ENCODE assay signal across 24 cellular contexts in the genomic region with DNA sequence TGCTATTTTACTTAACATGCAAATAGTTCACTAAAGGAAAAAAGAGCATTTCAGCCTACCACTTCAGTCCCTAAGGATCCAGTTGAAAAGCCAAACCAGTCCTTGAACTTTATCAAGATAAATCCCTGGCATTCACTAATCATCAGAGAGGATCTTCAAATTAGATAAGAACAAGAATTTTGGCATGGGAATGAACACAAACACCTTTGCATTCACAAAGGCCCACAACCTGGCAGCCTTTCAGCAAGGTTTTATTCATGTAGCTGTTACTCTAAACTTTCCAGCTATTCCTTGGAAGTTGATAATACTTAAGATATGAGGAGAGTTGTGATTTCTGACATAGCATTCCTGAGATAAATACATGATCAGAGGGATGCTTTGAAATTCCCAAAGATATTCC.
DNase-seq lines count a peak whose midpoint lies in the region; ATAC-seq and TF ChIP-seq lines count a peak whose summit lies in the region.
"Had no signal": no experiment of that assay in that cellular context is flagged by ENCODE, and none has a peak within 500 bp of the region (broad histone marks: within the 10 kb centered on the region; RNA-seq: fewer than 3 reads in every experiment).

No MANE protein-coding gene starts in this region.

- no peak overlapping the region for H2AK5ac ChIP-seq in trophoblast cell (ENCODE audit: low read length)

- 0 out of 2 replicates have a peak, but pooled peaks cover 5% of the 10 kb centered on the region for H3K79me2 ChIP-seq in GM23338 (replicated peaks; ENCODE audit: insufficient read depth)
- H3K79me2 ChIP-seq in trophoblast cell (ENCODE audit: control insufficient read depth, insufficient read depth, low read length, poor library complexity), result no peaks in the 10 kb centered on the region

- TF ChIP-seq POLR2A in gastroesophageal sphincter (IDR thresholded peaks at IDR 0.05) (no peak), lower leg skin (IDR thresholded peaks at IDR 0.05) (no peak)

- no peak overlapping the region for H4K12ac ChIP-seq in trophoblast cell (ENCODE audit: low read depth, low read length)

- TF ChIP-seq CTCF in GM23338 (conservative IDR thresholded peaks at IDR 0.05; ENCODE audit: low read depth in 2 of 2) (no peak), endodermal cell (conservative IDR thresholded peaks at IDR 0.05) (no peak), gastroesophageal sphincter (IDR thresholded peaks at IDR 0.05) (no peak), lower leg skin (IDR thresholded peaks at IDR 0.05) (no peak)

- TF ChIP-seq EP300 in gastroesophageal sphincter (IDR thresholded peaks at IDR 0.05), result no peak

- H2AFZ ChIP-seq in GM23338, result no peak overlapping the region
- no peak overlapping the region for H2AFZ ChIP-seq in trophoblast cell (ENCODE audit: insufficient read depth, low read length, poor library complexity)
- H2AFZ ChIP-seq: GM23248 had no signal

- intact Hi-C loops in lower leg skin (cut with DNase I; ENCODE audit: low total_unique reads), result no loop called here

- no peak overlapping the region for H3K18ac ChIP-seq in trophoblast cell (ENCODE audit: low read length)

- peaks cover 6% of the 10 kb centered on the region for H3K9me3 ChIP-seq in endodermal cell (ENCODE audit: control insufficient read depth, low read length)
- H3K9me3 ChIP-seq in trophoblast cell (ENCODE audit: insufficient read depth, low read depth, low read length), result no peaks in the 10 kb centered on the region
- no peaks in the 10 kb centered on the region for H3K9me3 ChIP-seq in gastroesophageal sphincter

- H3K9me3 Mint-ChIP-seq in GM23338 (no peaks in the 10 kb centered on the region), endodermal cell (peaks cover 3% of the 10 kb centered on the region)
- H3K9me3 Mint-ChIP-seq: CD8-positive, alpha-beta memory T cell; H9 had no signal

- no peaks in the 10 kb centered on the region for H3K27me3 ChIP-seq in GM23338 (ENCODE audit: insufficient read depth)
- no peaks in the 10 kb centered on the region for H3K27me3 ChIP-seq in endodermal cell (ENCODE audit: control insufficient read depth, insufficient read depth, low read length, poor library complexity, severe bottlenecking)
- no peaks in the 10 kb centered on the region for H3K27me3 ChIP-seq in trophoblast cell (ENCODE audit: insufficient read depth, low read length)
- H3K27me3 ChIP-seq in gastroesophageal sphincter, result no peaks in the 10 kb centered on the region

- no peak overlapping the region for H2BK12ac ChIP-seq in trophoblast cell (ENCODE audit: low read length)

- no peaks in the 10 kb centered on the region for H3F3A ChIP-seq in GM23338 (replicated peaks; ENCODE audit: low read depth)

- ATAC-seq in GM23338, result no peak
- ATAC-seq in gastroesophageal sphincter, result no peak
- no peak for ATAC-seq in GM19395 (IDR thresholded peaks at IDR 0.05; ENCODE audit: unreplicated experiment)

- no peak overlapping the region for H3K4me3 Mint-ChIP-seq in GM23338
- H3K4me3 Mint-ChIP-seq in endodermal cell, result no peak overlapping the region
- H3K4me3 Mint-ChIP-seq: CD8-positive, alpha-beta memory T cell; H9; IgD-negative memory B cell had no signal

- H3K4me1 ChIP-seq in GM23338 (ENCODE audit: insufficient read depth), result no peaks in the 10 kb centered on the region
- H3K4me1 ChIP-seq in endodermal cell (ENCODE audit: control insufficient read depth, insufficient read depth, low read length), result peaks cover 13% of the 10 kb centered on the region
- H3K4me1 ChIP-seq in trophoblast cell (ENCODE audit: control insufficient read depth in 1 of 2, insufficient read depth in 2 of 2, low read length in 2 of 2), result no peaks in the 10 kb centered on the region
- no peaks in the 10 kb centered on the region for H3K4me1 ChIP-seq in gastroesophageal sphincter

- no peaks in the 10 kb centered on the region for H3K36me3 ChIP-seq in GM23338 (ENCODE audit: insufficient read depth)
- H3K36me3 ChIP-seq in endodermal cell (ENCODE audit: control insufficient read depth, insufficient read depth, low read length), result peaks cover 22% of the 10 kb centered on the region
- no peaks in the 10 kb centered on the region for H3K36me3 ChIP-seq in trophoblast cell (ENCODE audit: control insufficient read depth in 1 of 2, insufficient read depth in 2 of 2, low read length in 2 of 2)
- peaks cover 0 to 20% of the 10 kb centered on the region in 2 donors for H3K36me3 ChIP-seq in gastroesophageal sphincter

- H3K4me1 Mint-ChIP-seq in GM23338 (peaks cover 6% of the 10 kb centered on the region; the same call in 2 of the 3 replicates), endodermal cell (peaks cover 11% of the 10 kb centered on the region)

- no peak overlapping the region for H3K27ac ChIP-seq in GM23338 (ENCODE audit: low read depth)
- H3K27ac ChIP-seq in endodermal cell (ENCODE audit: low read depth, low read length), result no peak overlapping the region
- no peak overlapping the region for H3K27ac ChIP-seq in trophoblast cell (ENCODE audit: low read depth, low read length)
- H3K27ac ChIP-seq in gastroesophageal sphincter, result no peak overlapping the region
- H3K27ac ChIP-seq: GM23248, KMS-11, SK-N-MC had no signal

- no peak for DNase-seq in GM23338 (ENCODE audit: low spot score)
- DNase-seq in NCI-H226, result peak; percentile 37
- no peak for DNase-seq in endodermal cell
- DNase-seq in trophoblast cell, result peak; percentile 82 to 94
- no peak for DNase-seq in lower leg skin (ENCODE audit: low spot score in 2 of 2)
- DNase-seq in HPDE6-E6E7 (ENCODE audit: extremely low spot score), result no peak
- DNase-seq: C1 segment of cervical spinal cord; CD8-positive, alpha-beta memory T cell; GM23248; H9; NCI-H1092 treated with DMSO at 0.1 percent for 48 hours; NCI-H1436; NCI-H187; NCI-H2081 treated with DMSO at 0.1 percent for 48 hours; NCI-H2171; NCI-H345; NCI-H524 treated with DMSO at 0.1 percent for 48 hours; NCI-H774; SIG-M5 had no signal

- H3K4me2 ChIP-seq in GM23338 (no peak overlapping the region), trophoblast cell (ENCODE audit: low read length) (no peak overlapping the region)
- H3K4me2 ChIP-seq: KMS-11 had no signal

- no peak overlapping the region for H3K4ac ChIP-seq in trophoblast cell (ENCODE audit: low read depth, low read length)

- H3K14ac ChIP-seq in trophoblast cell (ENCODE audit: low read length), result no peak overlapping the region

- no peaks in the 10 kb centered on the region for H3K79me1 ChIP-seq in trophoblast cell (ENCODE audit: low read length)

- no peaks in the 10 kb centered on the region for H4K20me1 ChIP-seq in GM23338 (replicated peaks; ENCODE audit: insufficient read depth)

- H3K23ac ChIP-seq in trophoblast cell (ENCODE audit: low read length), result no peak overlapping the region

- no peak overlapping the region for H3K9ac ChIP-seq in endodermal cell (ENCODE audit: extremely low read depth, low read length, poor library complexity, severe bottlenecking)
- no peak overlapping the region for H3K9ac ChIP-seq in trophoblast cell (ENCODE audit: low read length)
- H3K9ac ChIP-seq: GM23248, KMS-11 had no signal

- H3K36me3 Mint-ChIP-seq in GM23338 (ENCODE audit: low read depth) (peaks cover 17% of the 10 kb centered on the region; the same call in 2 of the 3 replicates), endodermal cell (ENCODE audit: low read depth) (peaks cover 28% of the 10 kb centered on the region)

- peak overlapping the region; percentile 56; the same call in 1 of the 2 replicates for H3K27ac Mint-ChIP-seq in GM23338
- H3K27ac Mint-ChIP-seq in endodermal cell, result no peak overlapping the region
- H3K27ac Mint-ChIP-seq: H9, IgD-negative memory B cell had no signal

- H2BK5ac ChIP-seq in trophoblast cell (ENCODE audit: low read depth, low read length, poor library complexity), result no peak overlapping the region

- H3K27me3 Mint-ChIP-seq in GM23338 (ENCODE audit: insufficient read depth, low read depth, poor library complexity) (no peaks in the 10 kb centered on the region), endodermal cell (ENCODE audit: insufficient read depth) (no peaks in the 10 kb centered on the region)
- H3K27me3 Mint-ChIP-seq: CD8-positive, alpha-beta memory T cell; IgD-negative memory B cell had no signal

- no peak overlapping the region for H3K4me3 ChIP-seq in GM23338
- H3K4me3 ChIP-seq in endodermal cell (ENCODE audit: low read length), result peak overlapping the region; percentile 8
- no peak overlapping the region for H3K4me3 ChIP-seq in trophoblast cell (ENCODE audit: low read depth, low read length)
- H3K4me3 ChIP-seq in gastroesophageal sphincter, result no peak overlapping the region
- no peak overlapping the region for H3K4me3 ChIP-seq in lower leg skin (ENCODE audit: low read depth, poor library complexity, severe bottlenecking)
- H3K4me3 ChIP-seq: GM23248, SK-N-MC had no signal

- H4K91ac ChIP-seq in trophoblast cell (ENCODE audit: low read depth, low read length), result no peak overlapping the region

- H3K9me2 ChIP-seq in GM23338 (ENCODE audit: insufficient read depth), result no peaks in the 10 kb centered on the region

- no peak overlapping the region for H4K8ac ChIP-seq in trophoblast cell (ENCODE audit: low read depth, low read length)

- no peak overlapping the region for H2BK120ac ChIP-seq in trophoblast cell (ENCODE audit: insufficient read depth, low read length, poor library complexity)

TF ChIP-seq in GM23338, 12 proteins besides CTCF, POLR2A, EP300 and RAD21:
- TF ChIP-seq ZNF114 (CRISPR knock-in tag; IDR thresholded peaks at IDR 0.05) (no peak), ETS1 (IDR thresholded peaks at IDR 0.05) (no peak), NANOG (IDR thresholded peaks at IDR 0.05; ENCODE audit: borderline replicate concordance) (no peak), ZNF331 (CRISPR knock-in tag; IDR thresholded peaks at IDR 0.05; ENCODE audit: low read depth) (no peak), POLR2AphosphoS5 (IDR thresholded peaks at IDR 0.05; ENCODE audit: low read depth) (no peak)

Comparison
In these comparisons a context has a peak if more than half of its experiments do, and no peak if none do; other contexts are left out.
1. DNase-seq: peak in NCI-H226 (single experiment) and trophoblast cell (2 of 2); none in GM23338 (single experiment), endodermal cell (single experiment), lower leg skin (0 of 2) and HPDE6-E6E7 (single experiment).